19 cellular contexts compared by ENCODE assay signal in genomic region chr12:57099766-57100165, GRCh38. TPM values are rescaled to one million over a fixed set of nuclear protein-coding genes. Genes with fewer than 3 reads are reported as not detected.
A peak's percentile ranks its signal among the peaks of the same experiment; 100 is the strongest.
DNase-seq lines count a peak whose midpoint lies in the region; ATAC-seq and TF ChIP-seq lines count a peak whose summit lies in the region.
"Had no signal": no experiment of that assay in that cellular context is flagged by ENCODE, and none has a peak within 500 bp of the region (broad histone marks: within the 10 kb centered on the region; RNA-seq: fewer than 3 reads in every experiment).

No MANE protein-coding gene starts in this region.

- no peak overlapping the region for H4K8ac ChIP-seq in mesenchymal stem cell (ENCODE audit: low read length)

- no peak for ATAC-seq in activated B cell treated with CpG ODN at 0.5 μM for 24 hours (ENCODE audit: low read depth)

- no peak for TF ChIP-seq CTCF in activated B cell treated with CpG ODN at 0.5 μM for 24 hours (IDR thresholded peaks at IDR 0.05)

- H3K4me2 ChIP-seq in mesenchymal stem cell (ENCODE audit: low read length, poor library complexity, severe bottlenecking) = no peak overlapping the region

- H2AFZ ChIP-seq in mesenchymal stem cell (ENCODE audit: low read depth, low read length) = no peak overlapping the region

- peaks cover 58 to 83% of the 10 kb centered on the region in 2 experiments for H3K36me3 ChIP-seq in mesenchymal stem cell (ENCODE audit: control insufficient read depth in 1 of 2, insufficient read depth in 2 of 2, low read depth in 1 of 2, low read length in 2 of 2)
- H3K36me3 ChIP-seq in stomach smooth muscle (ENCODE audit: control insufficient read depth in 2 of 2, insufficient read depth in 2 of 2, low read length in 2 of 2) = peaks cover 60 to 67% of the 10 kb centered on the region in 2 donors

- H3K9me3 Mint-ChIP-seq in activated naive CD4-positive, alpha-beta T cell treated with anti-CD3 and anti-CD28 coated beads, Interleukin-2, amount 50 U/mL, for 24 hours = no peaks in the 10 kb centered on the region
- H3K9me3 Mint-ChIP-seq in activated B cell treated with CpG ODN at 0.5 μM for 24 hours = no peaks in the 10 kb centered on the region

- H3K4me3 ChIP-seq in mesenchymal stem cell (ENCODE audit: insufficient read depth in 1 of 2, low read depth in 1 of 2, low read length in 2 of 2) (no peak overlapping the region), stomach smooth muscle (ENCODE audit: low read length in 2 of 2) (no peak overlapping the region)
- H3K4me3 ChIP-seq: tibial artery had no signal

- DNase-seq in activated naive CD4-positive, alpha-beta T cell (lab: John Stamatoyannopoulos, UW) = no peak
- no peak for DNase-seq in activated B cell treated with CpG ODN at 0.5 μM for 24 hours
- DNase-seq in mesenchymal stem cell = no peak
- DNase-seq in NCI-H1694 (lab: John Stamatoyannopoulos, UW) = no peak
- no peak for DNase-seq in activated effector memory CD4-positive, alpha-beta T cell treated with Interleukin-2 at 50 U/mL for 16 hours
- DNase-seq in T-helper 2 cell = no peak
- DNase-seq: activated CD4-positive, CD25-positive, alpha-beta regulatory T cell; activated T-cell treated with anti-CD3 and anti-CD28 coated beads for 4 hours; anterior cingulate cortex; DMS79; glutamatergic neuron; NCI-H510A treated with DMSO at 0.1 percent for 48 hours; tibial artery had no signal

- no peak overlapping the region for H3K4me3 Mint-ChIP-seq in activated naive CD4-positive, alpha-beta T cell treated with anti-CD3 and anti-CD28 coated beads, Interleukin-2, amount 50 U/mL, for 24 hours
- no peak overlapping the region for H3K4me3 Mint-ChIP-seq in activated B cell treated with CpG ODN at 0.5 μM for 24 hours

- H3K9ac ChIP-seq in mesenchymal stem cell (ENCODE audit: low read length) (peak overlapping the region; percentile 23), stomach smooth muscle (ENCODE audit: low read length in 2 of 2) (no peak overlapping the region)

- no peaks in the 10 kb centered on the region for H3K27me3 ChIP-seq in mesenchymal stem cell (ENCODE audit: control insufficient read depth in 1 of 2, insufficient read depth in 1 of 2, low read length in 2 of 2)
- H3K27me3 ChIP-seq in stomach smooth muscle (ENCODE audit: control insufficient read depth in 1 of 2, insufficient read depth in 2 of 2, low read length in 2 of 2) = no peaks in the 10 kb centered on the region
- H3K27me3 ChIP-seq: tibial artery had no signal

- H3K9me3 ChIP-seq in mesenchymal stem cell (ENCODE audit: control insufficient read depth, low read length) (no peaks in the 10 kb centered on the region), stomach smooth muscle (ENCODE audit: control insufficient read depth in 2 of 2, low read length in 2 of 2) (no peaks in the 10 kb centered on the region)
- H3K9me3 ChIP-seq: tibial artery had no signal

- H3K18ac ChIP-seq in mesenchymal stem cell (ENCODE audit: low read depth in 1 of 2, low read length in 2 of 2) = no peak overlapping the region

- H2AK5ac ChIP-seq in mesenchymal stem cell (ENCODE audit: low read length, severe bottlenecking) = no peak overlapping the region

- peaks cover 6% of the 10 kb centered on the region for H3K79me1 ChIP-seq in mesenchymal stem cell (replicated peaks; ENCODE audit: low read length, poor library complexity, severe bottlenecking)

- H2BK5ac ChIP-seq in mesenchymal stem cell (ENCODE audit: low read depth, low read length, poor library complexity, severe bottlenecking) = no peak overlapping the region

- H4K91ac ChIP-seq in mesenchymal stem cell (ENCODE audit: low read length) = no peak overlapping the region

- H3K27ac ChIP-seq in mesenchymal stem cell (ENCODE audit: low read length, poor library complexity, severe bottlenecking) (no peak overlapping the region), stomach smooth muscle (ENCODE audit: low read length) (peak overlapping the region; percentile 24)

- H2BK12ac ChIP-seq in mesenchymal stem cell (ENCODE audit: low read length in 2 of 2) = peak overlapping the region in 1 of 2 experiments; percentile 23

- H3K4me1 ChIP-seq in mesenchymal stem cell (ENCODE audit: control insufficient read depth, insufficient read depth, low read depth, low read length) (peaks cover 15% of the 10 kb centered on the region), stomach smooth muscle (ENCODE audit: control insufficient read depth, insufficient read depth, low read length) (peaks cover 20% of the 10 kb centered on the region)

- CTCF ChIA-PET in activated B cell treated with CpG ODN at 0.5 μM for 24 hours (lab: Charles Lee) = interaction anchor here (1.2 to 3.0 kb wide), 3 partner anchors 12 to 31 kb away, joined by 3 to 18 read pairs (median 10); partner anchors contain the start of gene STAT6

- peak overlapping the region; percentile 93 for H3K27ac Mint-ChIP-seq in activated naive CD4-positive, alpha-beta T cell treated with anti-CD3 and anti-CD28 coated beads, Interleukin-2, amount 50 U/mL, for 24 hours
- peak overlapping the region; percentile 35 for H3K27ac Mint-ChIP-seq in activated B cell treated with CpG ODN at 0.5 μM for 24 hours

- WGBS in mesenchymal stem cell = 77% methylated on average over 12 of the region's 12 CpGs

- peaks cover 65% of the 10 kb centered on the region for H3K4me1 Mint-ChIP-seq in activated naive CD4-positive, alpha-beta T cell treated with anti-CD3 and anti-CD28 coated beads, Interleukin-2, amount 50 U/mL, for 24 hours
- peaks cover 37% of the 10 kb centered on the region for H3K4me1 Mint-ChIP-seq in activated B cell treated with CpG ODN at 0.5 μM for 24 hours

- no peak overlapping the region for H3K14ac ChIP-seq in mesenchymal stem cell (ENCODE audit: low read length in 2 of 2)

- H3K23ac ChIP-seq in mesenchymal stem cell (ENCODE audit: low read length in 2 of 2) = no peak overlapping the region

- peaks cover 16% of the 10 kb centered on the region for H3K36me3 Mint-ChIP-seq in activated naive CD4-positive, alpha-beta T cell treated with anti-CD3 and anti-CD28 coated beads, Interleukin-2, amount 50 U/mL, for 24 hours
- H3K36me3 Mint-ChIP-seq in activated B cell treated with CpG ODN at 0.5 μM for 24 hours (ENCODE audit: low read depth) = peaks cover 93% of the 10 kb centered on the region

- no peak overlapping the region for H2BK15ac ChIP-seq in mesenchymal stem cell (ENCODE audit: low read depth, poor library complexity, severe bottlenecking)

- no peak overlapping the region for H3K4ac ChIP-seq in mesenchymal stem cell (ENCODE audit: low read depth in 1 of 2, low read length in 2 of 2)

- POLR2A ChIA-PET in activated B cell treated with CpG ODN at 0.5 μM for 24 hours (lab: Charles Lee) = interaction anchor here (0.7 to 17.0 kb wide), 4 partner anchors 5 to 73 kb away, joined by 3 to 692 read pairs (median 514); partner anchors contain the start of genes NAB2, NEMP1 and STAT6

- H3K27me3 Mint-ChIP-seq in activated naive CD4-positive, alpha-beta T cell treated with anti-CD3 and anti-CD28 coated beads, Interleukin-2, amount 50 U/mL, for 24 hours = no peaks in the 10 kb centered on the region
- no peaks in the 10 kb centered on the region for H3K27me3 Mint-ChIP-seq in activated B cell treated with CpG ODN at 0.5 μM for 24 hours

- intact Hi-C loops in activated B cell treated with CpG ODN at 0.5 μM for 24 hours (cut with micrococcal nuclease) = no loop called here

- no peak overlapping the region for H2BK120ac ChIP-seq in mesenchymal stem cell (ENCODE audit: low read depth, low read length)

RNA-seq across cellular contexts. Expression of gene NAB2, which starts 10.9 kb away (rescaled TPM):
- 20.4 and 22.1 TPM in 2 replicates for total RNA-seq in activated B cell treated with CpG ODN at 0.5 μM for 24 hours
- polyA plus RNA-seq in mesenchymal stem cell (2013, experiment 1 of 2) = 28.9 TPM
- polyA plus RNA-seq in mesenchymal stem cell (2013, experiment 2 of 2) = 27.0 TPM

RNA-seq across cellular contexts. Expression of gene STAT6, which starts 11.4 kb away (rescaled TPM):
- 635 and 745 TPM in 2 replicates for total RNA-seq in activated B cell treated with CpG ODN at 0.5 μM for 24 hours
- polyA plus RNA-seq in mesenchymal stem cell (2013, experiment 1 of 2) = 87.5 TPM
- polyA plus RNA-seq in mesenchymal stem cell (2013, experiment 2 of 2) = 89.4 TPM

RNA-seq across cellular contexts. Expression of gene NEMP1, which starts 21.2 kb away (rescaled TPM):
- 23.0 and 27.6 TPM in 2 replicates for total RNA-seq in activated B cell treated with CpG ODN at 0.5 μM for 24 hours
- polyA plus RNA-seq in mesenchymal stem cell (2013, experiment 1 of 2) = 6.2 TPM
- 5.8 TPM for polyA plus RNA-seq in mesenchymal stem cell (2013, experiment 2 of 2)

RNA-seq across cellular contexts. Expression of gene LRP1, which starts 28.5 kb away (rescaled TPM):
- total RNA-seq in activated B cell treated with CpG ODN at 0.5 μM for 24 hours = 0.56 and 0.95 TPM in 2 replicates
- polyA plus RNA-seq in mesenchymal stem cell (2013, experiment 1 of 2) = 68.9 TPM
- 57.9 TPM for polyA plus RNA-seq in mesenchymal stem cell (2013, experiment 2 of 2)

RNA-seq across cellular contexts. Expression of gene LRP1-AS, which starts 47.7 kb away (rescaled TPM):
- not detected in 2 replicates for total RNA-seq in activated B cell treated with CpG ODN at 0.5 μM for 24 hours
- polyA plus RNA-seq in mesenchymal stem cell (2013, experiment 1 of 2) = not detected
- polyA plus RNA-seq in mesenchymal stem cell (2013, experiment 2 of 2) = not detected
- total RNA-seq: epithelial cell of proximal tubule, LHCN-M2, mucosa of gallbladder had no signal
- polyA plus RNA-seq: keratinocyte had no signal
